14 cellular contexts compared by ENCODE assay signal in the genomic region with DNA sequence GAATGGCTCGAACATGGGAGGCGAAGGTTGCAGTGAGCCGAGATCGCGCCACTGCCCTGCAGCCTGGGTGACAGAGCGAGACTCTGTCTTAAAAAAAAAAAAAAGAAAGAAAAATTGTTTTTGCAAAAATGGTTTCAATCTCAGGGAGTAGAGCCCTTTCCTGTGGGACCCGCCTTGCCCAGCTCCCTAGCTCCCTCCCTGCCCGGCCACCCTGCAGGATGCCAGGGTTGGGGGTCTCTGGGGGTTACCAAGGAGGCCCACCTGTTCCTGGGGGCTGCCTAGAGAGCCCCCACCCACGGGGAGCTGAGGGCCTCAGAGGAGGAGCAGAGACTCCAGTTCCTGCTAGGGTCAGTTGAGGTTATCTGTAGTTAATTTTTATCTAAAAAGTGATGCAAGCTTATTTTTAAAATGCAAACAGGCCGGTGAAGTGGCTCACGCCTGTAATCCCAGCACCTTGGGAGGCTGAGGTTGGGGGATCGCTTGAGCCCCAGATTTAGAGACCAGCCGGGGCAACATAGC. TPM values are rescaled to one million over a fixed set of nuclear protein-coding genes. Genes with fewer than 3 reads are reported as not detected.
A peak's percentile ranks its signal among the peaks of the same experiment; 100 is the strongest.
DNase-seq lines count a peak whose midpoint lies in the region; ATAC-seq and TF ChIP-seq lines count a peak whose summit lies in the region.
"Had no signal": no experiment of that assay in that cellular context is flagged by ENCODE, and none has a peak within 500 bp of the region (broad histone marks: within the 10 kb centered on the region; RNA-seq: fewer than 3 reads in every experiment).

No MANE protein-coding gene starts in this region.

- H3K18ac ChIP-seq in H9 (ENCODE audit: insufficient read length, low read depth, low read length): no peak overlapping the region

- no peaks in the 10 kb centered on the region for H3K23me2 ChIP-seq in H9 (ENCODE audit: insufficient read length, low read depth, low read length, poor library complexity, severe bottlenecking)

- H2BK12ac ChIP-seq in H9 (ENCODE audit: insufficient read length, low read depth, low read length): no peak overlapping the region

- no peak overlapping the region for H2BK20ac ChIP-seq in H9 (ENCODE audit: low read depth, low read length, poor library complexity, severe bottlenecking)

- H3K36me3 Mint-ChIP-seq in H9 (ENCODE audit: insufficient read depth in 1 of 3, low read depth in 3 of 3): no peaks in the 10 kb centered on the region; a peak in 1 of 7 replicates
- no peaks in the 10 kb centered on the region for H3K36me3 Mint-ChIP-seq in activated T-helper 2 cell treated with anti-CD3 and anti-CD28 coated beads, Interferon-gamma antibody, Interleukin-2, Interleukin-4, amounts not matched to agents 10 μg/mL and 5 μg/mL and 100 μg/mL, durations not matched to agents 14 hours and 24 hours and 36 hours (ENCODE audit: low read depth)
- H3K36me3 Mint-ChIP-seq in immature natural killer cell: no peaks in the 10 kb centered on the region

- H3K4ac ChIP-seq in H9 (ENCODE audit: low read depth, low read length): no peak overlapping the region

- H3K79me2 ChIP-seq in osteoblast (ENCODE audit: insufficient read depth, low read length) (no peaks in the 10 kb centered on the region), H9 (ENCODE audit: insufficient read depth, low read length) (no peaks in the 10 kb centered on the region)

- peaks cover 10 to 13% of the 10 kb centered on the region in 2 experiments for H3K4me1 Mint-ChIP-seq in H9
- H3K4me1 Mint-ChIP-seq in activated T-helper 2 cell treated with anti-CD3 and anti-CD28 coated beads, Interferon-gamma antibody, Interleukin-2, Interleukin-4, amounts not matched to agents 10 μg/mL and 5 μg/mL and 100 μg/mL, durations not matched to agents 14 hours and 24 hours and 36 hours (ENCODE audit: low read depth): no peaks in the 10 kb centered on the region
- peaks cover 0 to 4% of the 10 kb centered on the region in 2 donors for H3K4me1 Mint-ChIP-seq in immature natural killer cell

- H3K4me3 ChIP-seq in osteoblast (ENCODE audit: insufficient read depth, low read length): no peak overlapping the region

- H3K27ac ChIP-seq in osteoblast (ENCODE audit: low read depth, low read length): no peak overlapping the region
- H3K27ac ChIP-seq in H9 (ENCODE audit: insufficient read length, low read depth, low read length): no peak overlapping the region
- H3K27ac ChIP-seq: KMS-11 had no signal

- intact Hi-C loops in activated T-helper 2 cell treated with anti-CD3 and anti-CD28 coated beads, Interferon-gamma antibody, Interleukin-2, Interleukin-4, amounts not matched to agents 10 μg/mL and 5 μg/mL and 100 μg/mL, durations not matched to agents 14 hours and 24 hours and 36 hours (cut with micrococcal nuclease): no loop called here

- no CpG with 5 or more reads among the region's 13 CpGs for WGBS in H9 (ENCODE audit: extremely low coverage, insufficient read length, low lambda C conversion rate)

- peak; percentile 61 for ATAC-seq in HG02759 (IDR thresholded peaks at IDR 0.05; ENCODE audit: unreplicated experiment)

- no peak overlapping the region for H4K8ac ChIP-seq in H9 (replicated peaks; ENCODE audit: insufficient read length, low read depth, low read length)

- no peaks in the 10 kb centered on the region for H3K36me3 ChIP-seq in osteoblast (ENCODE audit: insufficient read depth, low read length)

- H3K9me3 ChIP-seq in osteoblast (ENCODE audit: low read depth, low read length): no peaks in the 10 kb centered on the region
- no peaks in the 10 kb centered on the region for H3K9me3 ChIP-seq in H9 (ENCODE audit: control insufficient read depth, low read depth, low read length)

- no peaks in the 10 kb centered on the region for H4K20me1 ChIP-seq in osteoblast (ENCODE audit: insufficient read depth, low read length)
- no peaks in the 10 kb centered on the region for H4K20me1 ChIP-seq in H9 (ENCODE audit: control insufficient read depth, insufficient read depth, insufficient read length)

- H3K27me3 Mint-ChIP-seq in H9 (ENCODE audit: low read depth) (peaks cover 4% of the 10 kb centered on the region), immature natural killer cell (ENCODE audit: low read depth in 3 of 3) (no peaks in the 10 kb centered on the region)
- H3K27me3 Mint-ChIP-seq in activated T-helper 2 cell treated with anti-CD3 and anti-CD28 coated beads, Interferon-gamma antibody, Interleukin-2, Interleukin-4, amounts not matched to agents 10 μg/mL and 5 μg/mL and 100 μg/mL, durations not matched to agents 14 hours and 24 hours and 36 hours (ENCODE audit: low read depth): no peaks in the 10 kb centered on the region

- H2AFZ ChIP-seq in osteoblast (ENCODE audit: low read length) (no peak overlapping the region), H9 (ENCODE audit: low read length) (no peak overlapping the region)

- H3T11ph ChIP-seq in H9 (ENCODE audit: low read length): no peak overlapping the region

- no peak overlapping the region for H3K56ac ChIP-seq in H9 (ENCODE audit: insufficient read length, low read depth, low read length)

- TF ChIP-seq CTCF in osteoblast (IDR thresholded peaks at IDR 0.05; ENCODE audit: extremely low read depth, low read depth, low read length): no peak
- no peak for TF ChIP-seq CTCF in H9 (conservative IDR thresholded peaks at IDR 0.05)

- H3K4me2 ChIP-seq in osteoblast (ENCODE audit: insufficient read depth, low read length) (no peak overlapping the region), H9 (ENCODE audit: insufficient read depth, insufficient read length, low read length) (no peak overlapping the region)
- H3K4me2 ChIP-seq: KMS-11 had no signal

- H3K4me3 Mint-ChIP-seq in H9: no peak overlapping the region
- no peak overlapping the region for H3K4me3 Mint-ChIP-seq in activated T-helper 2 cell treated with anti-CD3 and anti-CD28 coated beads, Interferon-gamma antibody, Interleukin-2, Interleukin-4, amounts not matched to agents 10 μg/mL and 5 μg/mL and 100 μg/mL, durations not matched to agents 14 hours and 24 hours and 36 hours (ENCODE audit: low read depth)
- no peak overlapping the region for H3K4me3 Mint-ChIP-seq in immature natural killer cell

- H3K14ac ChIP-seq in H9 (ENCODE audit: insufficient read depth, low read length): no peak overlapping the region

- H3K79me1 ChIP-seq in H9 (ENCODE audit: insufficient read depth, low read depth, low read length, poor library complexity, severe bottlenecking): no peaks in the 10 kb centered on the region

- no peak overlapping the region for H2BK120ac ChIP-seq in H9 (ENCODE audit: low read depth, low read length, poor library complexity, severe bottlenecking)

- H3K27me3 ChIP-seq in osteoblast (ENCODE audit: insufficient read depth, low read length): no peaks in the 10 kb centered on the region
- no peaks in the 10 kb centered on the region for H3K27me3 ChIP-seq in H9 (ENCODE audit: insufficient read depth, low read length)

- no peak overlapping the region for H4K91ac ChIP-seq in H9 (ENCODE audit: insufficient read length, low read depth, low read length)

- peaks cover 2 to 3% of the 10 kb centered on the region in 2 experiments; a peak in 2 of 5 replicates for H3K9me3 Mint-ChIP-seq in H9
- H3K9me3 Mint-ChIP-seq in activated T-helper 2 cell treated with anti-CD3 and anti-CD28 coated beads, Interferon-gamma antibody, Interleukin-2, Interleukin-4, amounts not matched to agents 10 μg/mL and 5 μg/mL and 100 μg/mL, durations not matched to agents 14 hours and 24 hours and 36 hours: no peaks in the 10 kb centered on the region
- no peaks in the 10 kb centered on the region for H3K9me3 Mint-ChIP-seq in immature natural killer cell

- DNase-seq in GM19238 (ENCODE audit: insufficient read length, low spot score): peak; percentile 60
- DNase-seq in RPMI8226: peak; percentile 2
- peak; percentile 79 for DNase-seq in osteoblast (ENCODE audit: insufficient read length, low spot score, missing footprints)
- no peak for DNase-seq in NK-92 (lab: John Stamatoyannopoulos, UW; ENCODE audit: unreplicated experiment)
- no peak for DNase-seq in H9
- DNase-seq in activated T-helper 2 cell treated with anti-CD3 and anti-CD28 coated beads, Interferon-gamma antibody, Interleukin-2, Interleukin-4, amounts not matched to agents 10 μg/mL and 5 μg/mL and 100 μg/mL, durations not matched to agents 14 hours and 24 hours and 36 hours (ENCODE audit: low spot score): no peak
- DNase-seq in immature natural killer cell: no peak
- DNase-seq: activated CD4-positive, CD25-positive, alpha-beta regulatory T cell; activated gamma-delta T cell treated with Interleukin-2 at 50 U/mL for 16 hours; COR-L47; NCI-H2227 treated with DMSO at 0.1 percent for 48 hours; Right ventricle myocardium superior had no signal

- no peak overlapping the region for H3K23ac ChIP-seq in H9 (ENCODE audit: insufficient read length, low read depth, low read length)

- H2BK5ac ChIP-seq in H9 (ENCODE audit: insufficient read length, low read length): no peak overlapping the region

- H4K5ac ChIP-seq in H9 (ENCODE audit: insufficient read length, low read depth, low read length): no peak overlapping the region

- H3K9ac ChIP-seq in H9 (ENCODE audit: extremely low read depth, insufficient read length, low read length): no peak overlapping the region
- H3K9ac ChIP-seq: KMS-11 had no signal

- H3K27ac Mint-ChIP-seq in H9: no peak overlapping the region
- no peak overlapping the region for H3K27ac Mint-ChIP-seq in activated T-helper 2 cell treated with anti-CD3 and anti-CD28 coated beads, Interferon-gamma antibody, Interleukin-2, Interleukin-4, amounts not matched to agents 10 μg/mL and 5 μg/mL and 100 μg/mL, durations not matched to agents 14 hours and 24 hours and 36 hours
- H3K27ac Mint-ChIP-seq in immature natural killer cell: no peak overlapping the region

- no peak overlapping the region for H2AK5ac ChIP-seq in H9 (ENCODE audit: insufficient read length, low read length)

- no peak overlapping the region for H2BK15ac ChIP-seq in H9 (ENCODE audit: low read depth, low read length)

- H3K4me1 ChIP-seq in osteoblast (ENCODE audit: insufficient read depth, low read length) (peaks cover 10% of the 10 kb centered on the region), H9 (ENCODE audit: insufficient read depth, low read length) (no peaks in the 10 kb centered on the region)

RNA-seq across cellular contexts. Expression of a gene that starts 18.7 kb away (rescaled TPM):
- total RNA-seq in osteoblast: 3.3 and 4.1 TPM in 2 replicates
- total RNA-seq in H9 (2021): 96.5 and 96.9 TPM in 2 replicates
- total RNA-seq in activated T-helper 2 cell treated with anti-CD3 and anti-CD28 coated beads, Interferon-gamma antibody, Interleukin-2, Interleukin-4, amounts not matched to agents 10 μg/mL and 5 μg/mL and 100 μg/mL, durations not matched to agents 14 hours and 24 hours and 36 hours: 58.8 and 60.0 TPM in 2 replicates
- 1 to 10 TPM; 1.2 to 7.5 (median 2.8) TPM for polyA plus RNA-seq in immature natural killer cell

RNA-seq across cellular contexts. Expression of a gene that starts 56.1 kb away (rescaled TPM):
- total RNA-seq in osteoblast (34.2 and 34.4 TPM in 2 replicates), H9 (2021) (64.0 and 64.5 TPM in 2 replicates)
- 65.5 and 67.0 TPM in 2 replicates for total RNA-seq in activated T-helper 2 cell treated with anti-CD3 and anti-CD28 coated beads, Interferon-gamma antibody, Interleukin-2, Interleukin-4, amounts not matched to agents 10 μg/mL and 5 μg/mL and 100 μg/mL, durations not matched to agents 14 hours and 24 hours and 36 hours
- polyA plus RNA-seq in immature natural killer cell: 10 to 100 TPM; 37.2 to 44.1 (median 41.4) TPM

Comparison
In these comparisons a context has a peak if more than half of its experiments do, and no peak if none do; other contexts are left out.
1. DNase-seq: peak in GM19238 (single experiment), RPMI8226 (single experiment) and osteoblast (single experiment); none in NK-92 (single experiment), H9 (single experiment), activated T-helper 2 cell treated with anti-CD3 and anti-CD28 coated beads, Interferon-gamma antibody, Interleukin-2, Interleukin-4, amounts not matched to agents 10 μg/mL and 5 μg/mL and 100 μg/mL, durations not matched to agents 14 hours and 24 hours and 36 hours (single experiment) and immature natural killer cell (0 of 3).
2. RNA of a gene that starts 18.7 kb away (total RNA-seq): 96.5 to 96.9 TPM in H9 and 58.8 to 60.0 TPM in activated T-helper 2 cell treated with anti-CD3 and anti-CD28 coated beads, Interferon-gamma antibody, Interleukin-2, Interleukin-4, amounts not matched to agents 10 μg/mL and 5 μg/mL and 100 μg/mL, durations not matched to agents 14 hours and 24 hours and 36 hours; 3.3 to 4.1 TPM in osteoblast; every median in the first group is over 10 times any median in the second.